ENCODE assay signal across 8 cellular contexts in genomic region chr1:206635080-206635982, GRCh38. TPM values are rescaled to one million over a fixed set of nuclear protein-coding genes. Genes with fewer than 3 reads are reported as not detected.
DNase-seq lines count a peak whose midpoint lies in the region; ATAC-seq, FAIRE-seq and TF ChIP-seq lines count a peak whose summit lies in the region.

TSS of gene DYRK3 (plus strand) at chr1:206635536. CDS start at chr1:206635704, 168 bp downstream.

- peaks cover 4% of the 10 kb centered on the region for H3K27me3 Mint-ChIP-seq in brain

- no peaks in the 10 kb centered on the region for H3K9me3 Mint-ChIP-seq in brain

- DNase-seq in A549 (ENCODE audit: low read depth in 1 of 2, low spot score in 1 of 2) (peak; percentile 87 to 93), NCI-H2107 treated with DMSO at 0.1 percent for 48 hours (lab: John Stamatoyannopoulos, UW; ENCODE audit: unreplicated experiment) (peak; percentile 90), UCSD-AML1 (lab: John Stamatoyannopoulos, UW; ENCODE audit: unreplicated experiment) (peak; percentile 95), iPS DF 6.9 (ENCODE audit: low read depth, low spot score) (peak; percentile 68), gastrocnemius medialis (peak; percentile 84 to 88)

- H3K36me3 ChIP-seq in iPS DF 6.9 (ENCODE audit: control insufficient read depth, insufficient read depth, low read length) = no peaks in the 10 kb centered on the region
- no peaks in the 10 kb centered on the region for H3K36me3 ChIP-seq in gastrocnemius medialis

- H3K4me1 Mint-ChIP-seq in brain = peaks cover 59% of the 10 kb centered on the region

- 20% methylated on average over 18 of the region's 85 CpGs for WGBS in A549 (ENCODE audit: missing lambda C conversion rate)
- WGBS in iPS DF 6.9 (ENCODE audit: insufficient coverage, insufficient read length) = no CpG with 5 or more reads among the region's 85 CpGs

- CTCF ChIA-PET in A549 (lab: Yijun Ruan, JAX) = interaction anchor here (0.6 to 19.0 kb wide), 24 partner anchors 10 to 382 kb away, joined by 3 to 452 read pairs (median 6); partner anchors contain the start of gene EIF2D

- H3K4me3 ChIP-seq in A549 (peak within 1 kb of the TSS; percentile 91), iPS DF 6.9 (ENCODE audit: low read length) (peak within 1 kb of the TSS; percentile 77), gastrocnemius medialis (peak within 1 kb of the TSS; percentile 76 to 93 (median 88))

- peaks cover 12% of the 10 kb centered on the region for H3K36me3 Mint-ChIP-seq in brain

- peak within 1 kb of the TSS; percentile 88 to 89 for H3K27ac ChIP-seq in A549
- no peak within 1 kb of the TSS for H3K27ac ChIP-seq in iPS DF 6.9 (ENCODE audit: low read length)
- H3K27ac ChIP-seq in gastrocnemius medialis = peak within 1 kb of the TSS; percentile 70 to 79 (median 73)

- TF ChIP-seq RAD21 in A549 (conservative IDR thresholded peaks at IDR 0.05 in 1 of 2, IDR thresholded peaks at IDR 0.05 in 1 of 2) = no peak; a peak in 1 of 5 replicates

- no peaks in the 10 kb centered on the region for H3K9me3 ChIP-seq in A549
- no peaks in the 10 kb centered on the region for H3K9me3 ChIP-seq in iPS DF 6.9 (ENCODE audit: control insufficient read depth, insufficient read depth, low read length)
- no peaks in the 10 kb centered on the region for H3K9me3 ChIP-seq in gastrocnemius medialis

- H3K27me3 ChIP-seq in iPS DF 6.9 (ENCODE audit: control insufficient read depth, insufficient read depth, low read length) = no peaks in the 10 kb centered on the region
- no peaks in the 10 kb centered on the region for H3K27me3 ChIP-seq in gastrocnemius medialis

- in situ Hi-C loops in gastrocnemius medialis (cut with MboI; ENCODE audit: low sequenced_read_pairs in 4 of 4) = loop anchor here (5.0 to 25.0 kb wide), 5 partner anchors 169 to 427 kb away; partner anchors contain the start of genes PFKFB2 (in 1 of the 4) and YOD1 (in 1 of the 4)

- TF ChIP-seq POLR2A in A549 (IDR thresholded peaks at IDR 0.05; ENCODE audit: low read length) = peak; percentile 91
- TF ChIP-seq POLR2A in GM18526 (IDR thresholded peaks at IDR 0.05; ENCODE audit: extremely low read depth, insufficient read length) = peak; percentile 76
- peak; percentile 89 to 95 for TF ChIP-seq POLR2A in gastrocnemius medialis (IDR thresholded peaks at IDR 0.05)

- TF ChIP-seq CTCF in A549 (IDR thresholded peaks at IDR 0.05) = no peak
- TF ChIP-seq CTCF in brain (conservative IDR thresholded peaks at IDR 0.05) = peak in 1 of 2 experiments; percentile 2
- peak in 3 of 5 experiments; percentile 26 to 46 (median 29) for TF ChIP-seq CTCF in gastrocnemius medialis (IDR thresholded peaks at IDR 0.05 in 4 of 5, conservative IDR thresholded peaks at IDR 0.05 in 1 of 5)

- POLR2A ChIA-PET in A549 (lab: Yijun Ruan, JAX) = interaction anchor here (0.9 to 1.9 kb wide), 13 partner anchors 20 to 417 kb away, joined by 3 to 20 read pairs (median 6); partner anchors contain the start of genes EIF2D, MAPKAPK2 and PFKFB2

- TF ChIP-seq EP300 in A549 (IDR thresholded peaks at IDR 0.05) = no peak

- H3K27ac Mint-ChIP-seq in brain = peak within 1 kb of the TSS; percentile 54 to 95 (median 93)

- no peak for FAIRE-seq in A549 (lab: Jason Lieb, UNC)

- ATAC-seq in A549 (peak; percentile 91 to 95), HG03064 (IDR thresholded peaks at IDR 0.05; ENCODE audit: low read depth, unreplicated experiment) (peak; percentile 93), gastrocnemius medialis (peak; percentile 81 to 83)

- H3K4me3 Mint-ChIP-seq in brain = peak within 1 kb of the TSS; percentile 87 to 99 (median 92)

- H3K4me2 ChIP-seq in A549 = peak within 1 kb of the TSS; percentile 98

- H3K4me1 ChIP-seq in A549 (peaks cover 32% of the 10 kb centered on the region; the same call in 2 of the 3 replicates), iPS DF 6.9 (ENCODE audit: control insufficient read depth, insufficient read depth, low read length) (peaks cover 2% of the 10 kb centered on the region; the same call in 1 of the 2 replicates), gastrocnemius medialis (peaks cover 11 to 16% of the 10 kb centered on the region in 2 donors)

- intact Hi-C loops in gastrocnemius medialis (cut with DNase I; ENCODE audit: low total_unique reads) = loop anchor here (1.0 to 2.0 kb wide), 3 partner anchors 23 to 91 kb away; partner anchors contain the start of genes EIF2D and MAPKAPK2

TF ChIP-seq in A549, 52 proteins besides CTCF, POLR2A, EP300 and RAD21 (continues in another document):
- TF ChIP-seq RFX5 (IDR thresholded peaks at IDR 0.05) (no peak), POLR2AphosphoS2 (conservative IDR thresholded peaks at IDR 0.05; ENCODE audit: low read length) (no peak), KDM5A (IDR thresholded peaks at IDR 0.05) (no peak), NR3C1 (IDR thresholded peaks at IDR 0.05) (no peak), TP53 (CRISPR knock-in tag; IDR thresholded peaks at IDR 0.05) (0 out of 2 replicates have a peak, but pooled peaks have one; percentile 10), CHD4 (IDR thresholded peaks at IDR 0.05; ENCODE audit: borderline replicate concordance) (no peak), SREBF2 (IDR thresholded peaks at IDR 0.05) (no peak), ZSCAN20 (CRISPR knock-in tag; IDR thresholded peaks at IDR 0.05) (no peak), HEYL (CRISPR knock-in tag; IDR thresholded peaks at IDR 0.05) (no peak), SMC3 (IDR thresholded peaks at IDR 0.05) (peak; percentile 13; the same call in 1 of the 3 replicates), FOSB (CRISPR knock-in tag; IDR thresholded peaks at IDR 0.05) (no peak), CHD2 (IDR thresholded peaks at IDR 0.05; ENCODE audit: low read length, partially characterized antibody) (no peak), BHLHE40 (IDR thresholded peaks at IDR 0.05; ENCODE audit: low read depth, low read length) (no peak), CBX2 (IDR thresholded peaks at IDR 0.05; ENCODE audit: borderline replicate concordance, low read depth) (no peak), HOXA7 (CRISPR knock-in tag; IDR thresholded peaks at IDR 0.05) (no peak), EHF (CRISPR knock-in tag; IDR thresholded peaks at IDR 0.05) (no peak), PHF8 (IDR thresholded peaks at IDR 0.05; ENCODE audit: borderline replicate concordance, low read depth) (peak; percentile 74), CEBPB (IDR thresholded peaks at IDR 0.05) (no peak), MAZ (IDR thresholded peaks at IDR 0.05; ENCODE audit: borderline replicate concordance, low read depth, low read length) (0 out of 2 replicates have a peak, but pooled peaks have one; percentile 51), HOXB5 (CRISPR knock-in tag; IDR thresholded peaks at IDR 0.05) (0 out of 2 replicates have a peak, but pooled peaks have one; percentile 62), NFE2L2 (conservative IDR thresholded peaks at IDR 0.05; ENCODE audit: low read length) (no peak), ZNF302 (CRISPR knock-in tag; IDR thresholded peaks at IDR 0.05) (no peak), KDM1A (IDR thresholded peaks at IDR 0.05; ENCODE audit: low read depth) (no peak)
- TF ChIP-seq, protein P1, sequence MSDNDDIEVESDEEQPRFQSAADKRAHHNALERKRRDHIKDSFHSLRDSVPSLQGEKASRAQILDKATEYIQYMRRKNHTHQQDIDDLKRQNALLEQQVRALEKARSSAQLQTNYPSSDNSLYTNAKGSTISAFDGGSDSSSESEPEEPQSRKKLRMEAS (IDR thresholded peaks at IDR 0.05) = peak; percentile 98
- TF ChIP-seq, protein P2, sequence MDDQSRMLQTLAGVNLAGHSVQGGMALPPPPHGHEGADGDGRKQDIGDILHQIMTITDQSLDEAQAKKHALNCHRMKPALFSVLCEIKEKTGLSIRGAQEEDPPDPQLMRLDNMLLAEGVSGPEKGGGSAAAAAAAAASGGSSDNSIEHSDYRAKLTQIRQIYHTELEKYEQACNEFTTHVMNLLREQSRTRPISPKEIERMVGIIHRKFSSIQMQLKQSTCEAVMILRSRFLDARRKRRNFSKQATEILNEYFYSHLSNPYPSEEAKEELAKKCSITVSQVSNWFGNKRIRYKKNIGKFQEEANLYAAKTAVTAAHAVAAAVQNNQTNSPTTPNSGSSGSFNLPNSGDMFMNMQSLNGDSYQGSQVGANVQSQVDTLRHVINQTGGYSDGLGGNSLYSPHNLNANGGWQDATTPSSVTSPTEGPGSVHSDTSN (IDR thresholded peaks at IDR 0.05) = 0 out of 2 replicates have a peak, but pooled peaks have one; percentile 50
- TF ChIP-seq, protein P3, sequence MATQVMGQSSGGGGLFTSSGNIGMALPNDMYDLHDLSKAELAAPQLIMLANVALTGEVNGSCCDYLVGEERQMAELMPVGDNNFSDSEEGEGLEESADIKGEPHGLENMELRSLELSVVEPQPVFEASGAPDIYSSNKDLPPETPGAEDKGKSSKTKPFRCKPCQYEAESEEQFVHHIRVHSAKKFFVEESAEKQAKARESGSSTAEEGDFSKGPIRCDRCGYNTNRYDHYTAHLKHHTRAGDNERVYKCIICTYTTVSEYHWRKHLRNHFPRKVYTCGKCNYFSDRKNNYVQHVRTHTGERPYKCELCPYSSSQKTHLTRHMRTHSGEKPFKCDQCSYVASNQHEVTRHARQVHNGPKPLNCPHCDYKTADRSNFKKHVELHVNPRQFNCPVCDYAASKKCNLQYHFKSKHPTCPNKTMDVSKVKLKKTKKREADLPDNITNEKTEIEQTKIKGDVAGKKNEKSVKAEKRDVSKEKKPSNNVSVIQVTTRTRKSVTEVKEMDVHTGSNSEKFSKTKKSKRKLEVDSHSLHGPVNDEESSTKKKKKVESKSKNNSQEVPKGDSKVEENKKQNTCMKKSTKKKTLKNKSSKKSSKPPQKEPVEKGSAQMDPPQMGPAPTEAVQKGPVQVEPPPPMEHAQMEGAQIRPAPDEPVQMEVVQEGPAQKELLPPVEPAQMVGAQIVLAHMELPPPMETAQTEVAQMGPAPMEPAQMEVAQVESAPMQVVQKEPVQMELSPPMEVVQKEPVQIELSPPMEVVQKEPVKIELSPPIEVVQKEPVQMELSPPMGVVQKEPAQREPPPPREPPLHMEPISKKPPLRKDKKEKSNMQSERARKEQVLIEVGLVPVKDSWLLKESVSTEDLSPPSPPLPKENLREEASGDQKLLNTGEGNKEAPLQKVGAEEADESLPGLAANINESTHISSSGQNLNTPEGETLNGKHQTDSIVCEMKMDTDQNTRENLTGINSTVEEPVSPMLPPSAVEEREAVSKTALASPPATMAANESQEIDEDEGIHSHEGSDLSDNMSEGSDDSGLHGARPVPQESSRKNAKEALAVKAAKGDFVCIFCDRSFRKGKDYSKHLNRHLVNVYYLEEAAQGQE (IDR thresholded peaks at IDR 0.05) = 0 out of 2 replicates have a peak, but pooled peaks have one; percentile 16

RNA-seq across cellular contexts. Expression of gene DYRK3, which starts in this region (rescaled TPM):
- polyA plus RNA-seq in A549 (2011; rRNA removed) (7.3 and 9.3 TPM in 2 replicates), A549 (2017; fragmentation: RNase III; extraction: RNeasy Plus Mini Kit Qiagen cat#74134 plus additional on column Dnase treatment) (8.2 to 8.8 TPM (median 8.7 TPM) in 3 replicates), brain (ENCODE audit: insufficient read depth, low read depth, low replicate concordance) (4.9 TPM)
- 1.8 and 2.1 TPM in 2 replicates for polyA plus RNA-seq in A549 (2012; cell fraction: cytosol; rRNA removed)
- 2.0 and 2.6 TPM in 2 replicates for polyA plus RNA-seq in A549 (2012; cell fraction: nucleus; rRNA removed)
- polyA minus RNA-seq in A549 (2011; rRNA and poly(A)+ RNA removed) = 8.5 and 10.5 TPM in 2 replicates
- 1 to 10 TPM in 2 of 4 donors, under 1 TPM in 2; 0.85 to 1.8 (median 1.0) TPM for total RNA-seq in gastrocnemius medialis
